ENCODE assay signal across 2 cellular contexts in genomic region chr5:115888027-115888426, GRCh38.
TF ChIP-seq lines count a peak whose summit lies in the region.

No MANE protein-coding gene starts in this region.

TF ChIP-seq in liver, 16 proteins besides CTCF, POLR2A, EP300 and RAD21:
- TF ChIP-seq SP1 (IDR thresholded peaks at IDR 0.05) (no peak), RXRA (IDR thresholded peaks at IDR 0.05) (no peak), FOXA2 (IDR thresholded peaks at IDR 0.05) (no peak), JUND (IDR thresholded peaks at IDR 0.05) (no peak), TAF1 (conservative IDR thresholded peaks at IDR 0.05) (no peak), FOXA1 (IDR thresholded peaks at IDR 0.05) (no peak)

TF ChIP-seq in HepG2, 621 proteins besides CTCF, POLR2A, EP300 and RAD21:
- TF ChIP-seq PRMT3 (CRISPR knock-in tag; IDR thresholded peaks at IDR 0.05; ENCODE audit: borderline replicate concordance, low read depth): no peak
- TF ChIP-seq MAFG (CRISPR knock-in tag; IDR thresholded peaks at IDR 0.05): no peak
- TF ChIP-seq, protein P1, sequence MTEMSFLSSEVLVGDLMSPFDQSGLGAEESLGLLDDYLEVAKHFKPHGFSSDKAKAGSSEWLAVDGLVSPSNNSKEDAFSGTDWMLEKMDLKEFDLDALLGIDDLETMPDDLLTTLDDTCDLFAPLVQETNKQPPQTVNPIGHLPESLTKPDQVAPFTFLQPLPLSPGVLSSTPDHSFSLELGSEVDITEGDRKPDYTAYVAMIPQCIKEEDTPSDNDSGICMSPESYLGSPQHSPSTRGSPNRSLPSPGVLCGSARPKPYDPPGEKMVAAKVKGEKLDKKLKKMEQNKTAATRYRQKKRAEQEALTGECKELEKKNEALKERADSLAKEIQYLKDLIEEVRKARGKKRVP (CRISPR knock-in tag; IDR thresholded peaks at IDR 0.05): no peak
- TF ChIP-seq, protein P2, sequence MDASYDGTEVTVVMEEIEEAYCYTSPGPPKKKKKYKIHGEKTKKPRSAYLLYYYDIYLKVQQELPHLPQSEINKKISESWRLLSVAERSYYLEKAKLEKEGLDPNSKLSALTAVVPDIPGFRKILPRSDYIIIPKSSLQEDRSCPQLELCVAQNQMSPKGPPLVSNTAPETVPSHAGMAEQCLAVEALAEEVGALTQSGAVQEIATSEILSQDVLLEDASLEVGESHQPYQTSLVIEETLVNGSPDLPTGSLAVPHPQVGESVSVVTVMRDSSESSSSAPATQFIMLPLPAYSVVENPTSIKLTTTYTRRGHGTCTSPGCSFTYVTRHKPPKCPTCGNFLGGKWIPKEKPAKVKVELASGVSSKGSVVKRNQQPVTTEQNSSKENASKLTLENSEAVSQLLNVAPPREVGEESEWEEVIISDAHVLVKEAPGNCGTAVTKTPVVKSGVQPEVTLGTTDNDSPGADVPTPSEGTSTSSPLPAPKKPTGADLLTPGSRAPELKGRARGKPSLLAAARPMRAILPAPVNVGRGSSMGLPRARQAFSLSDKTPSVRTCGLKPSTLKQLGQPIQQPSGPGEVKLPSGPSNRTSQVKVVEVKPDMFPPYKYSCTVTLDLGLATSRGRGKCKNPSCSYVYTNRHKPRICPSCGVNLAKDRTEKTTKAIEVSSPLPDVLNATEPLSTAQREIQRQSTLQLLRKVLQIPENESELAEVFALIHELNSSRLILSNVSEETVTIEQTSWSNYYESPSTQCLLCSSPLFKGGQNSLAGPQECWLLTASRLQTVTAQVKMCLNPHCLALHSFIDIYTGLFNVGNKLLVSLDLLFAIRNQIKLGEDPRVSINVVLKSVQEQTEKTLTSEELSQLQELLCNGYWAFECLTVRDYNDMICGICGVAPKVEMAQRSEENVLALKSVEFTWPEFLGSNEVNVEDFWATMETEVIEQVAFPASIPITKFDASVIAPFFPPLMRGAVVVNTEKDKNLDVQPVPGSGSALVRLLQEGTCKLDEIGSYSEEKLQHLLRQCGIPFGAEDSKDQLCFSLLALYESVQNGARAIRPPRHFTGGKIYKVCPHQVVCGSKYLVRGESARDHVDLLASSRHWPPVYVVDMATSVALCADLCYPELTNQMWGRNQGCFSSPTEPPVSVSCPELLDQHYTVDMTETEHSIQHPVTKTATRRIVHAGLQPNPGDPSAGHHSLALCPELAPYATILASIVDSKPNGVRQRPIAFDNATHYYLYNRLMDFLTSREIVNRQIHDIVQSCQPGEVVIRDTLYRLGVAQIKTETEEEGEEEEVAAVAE (CRISPR knock-in tag; IDR thresholded peaks at IDR 0.05; ENCODE audit: borderline replicate concordance): no peak
TF ChIP-seq in HepG2: peak in this region for 0.
